Comparison of ENCODE assay signal across 19 cellular contexts in the genomic region with DNA sequence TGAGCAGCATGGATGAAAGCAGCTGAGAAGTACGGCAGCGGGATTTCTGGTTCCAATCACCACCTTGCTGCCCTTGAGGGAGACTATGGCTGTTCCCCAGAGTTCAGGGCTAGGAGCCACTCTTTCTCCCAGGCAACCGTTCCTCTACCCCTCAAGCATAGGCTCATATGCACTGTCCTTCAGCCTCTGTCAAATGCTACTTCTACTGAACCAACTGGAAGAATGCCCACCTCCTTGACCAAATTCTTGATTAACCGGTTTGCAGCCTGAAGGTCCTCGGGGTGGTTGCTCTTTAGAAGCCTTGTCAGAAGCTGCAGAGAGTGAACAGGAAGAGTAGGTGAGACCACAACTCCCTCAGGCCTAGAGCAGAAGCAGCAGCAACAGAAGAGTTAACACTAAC.
"Had no signal": no experiment of that assay in that cellular context is flagged by ENCODE, and none has a peak within 500 bp of the region (broad histone marks: within the 10 kb centered on the region; RNA-seq: fewer than 3 reads in every experiment).

No MANE protein-coding gene starts in this region.

- H3K9me3 ChIP-seq: esophagus squamous epithelium, mucosa of descending colon had no signal

- H3K27me3 Mint-ChIP-seq: activated CD4-positive, alpha-beta T cell treated with anti-CD3 and anti-CD28 coated beads, Interleukin-2, amount 10 ng/mL, durations not matched to agents 24 days and 14 days; activated CD8-positive, alpha-beta T cell treated with anti-CD3 and anti-CD28 coated beads for 36 hours; naive B cell; T-cell had no signal

- H3K9me3 Mint-ChIP-seq: activated CD4-positive, alpha-beta T cell treated with anti-CD3 and anti-CD28 coated beads, Interleukin-2, amount 10 ng/mL, durations not matched to agents 24 days and 14 days; activated CD8-positive, alpha-beta T cell treated with anti-CD3 and anti-CD28 coated beads for 36 hours; immature natural killer cell; naive B cell; T-cell had no signal

- H3K27ac Mint-ChIP-seq: activated CD4-positive, alpha-beta T cell treated with anti-CD3 and anti-CD28 coated beads, Interleukin-2, amount 10 ng/mL, durations not matched to agents 24 days and 14 days; activated CD8-positive, alpha-beta T cell treated with anti-CD3 and anti-CD28 coated beads for 36 hours; T-cell had no signal

- H3K4me1 Mint-ChIP-seq: activated CD4-positive, alpha-beta T cell treated with anti-CD3 and anti-CD28 coated beads, Interleukin-2, amount 10 ng/mL, durations not matched to agents 24 days and 14 days had no signal

- ATAC-seq: activated CD8-positive, alpha-beta T cell treated with anti-CD3 and anti-CD28 coated beads for 36 hours; left ventricle myocardium superior; mucosa of descending colon; T-cell had no signal

- DNase-seq: activated CD4-positive, alpha-beta T cell treated with anti-CD3 and anti-CD28 coated beads, Interleukin-2, amount 10 ng/mL, durations not matched to agents 24 days and 14 days; activated CD8-positive, alpha-beta T cell treated with anti-CD3 and anti-CD28 coated beads for 36 hours; activated effector memory CD4-positive, alpha-beta T cell treated with anti-CD3 and anti-CD28 coated beads, Interleukin-2, amount 50 U/mL, for 16 hours; activated naive CD4-positive, alpha-beta T cell treated with anti-CD3 and anti-CD28 coated beads, Interleukin-2, amount 50 U/mL, for 16 hours; activated T-cell treated with anti-CD3 and anti-CD28 coated beads, Interleukin-2, amount 50 U/mL, for 48 hours; cerebellar nuclear complex; cortex of kidney; esophagus squamous epithelium; immature natural killer cell; kidney glomerular epithelial cell; left ventricle myocardium superior; mesenchymal stem cell; mucosa of descending colon; naive B cell; stimulated activated naive CD4-positive, alpha-beta T cell treated with Interleukin-2 at 50 U/mL for 16 hours; T-cell; T1000; trophoblast cell had no signal

- H3K4me3 Mint-ChIP-seq: activated CD4-positive, alpha-beta T cell treated with anti-CD3 and anti-CD28 coated beads, Interleukin-2, amount 10 ng/mL, durations not matched to agents 24 days and 14 days; activated CD8-positive, alpha-beta T cell treated with anti-CD3 and anti-CD28 coated beads for 36 hours; immature natural killer cell; T-cell had no signal

- H3K4me1 ChIP-seq: parathyroid adenoma had no signal

- H3K4me3 ChIP-seq: esophagus squamous epithelium, mucosa of descending colon had no signal

- H3K27me3 ChIP-seq: esophagus squamous epithelium had no signal

- H3K27ac ChIP-seq: esophagus squamous epithelium, parathyroid adenoma had no signal
